ENCODE assay signal across 1 cellular context in the genomic region with DNA sequence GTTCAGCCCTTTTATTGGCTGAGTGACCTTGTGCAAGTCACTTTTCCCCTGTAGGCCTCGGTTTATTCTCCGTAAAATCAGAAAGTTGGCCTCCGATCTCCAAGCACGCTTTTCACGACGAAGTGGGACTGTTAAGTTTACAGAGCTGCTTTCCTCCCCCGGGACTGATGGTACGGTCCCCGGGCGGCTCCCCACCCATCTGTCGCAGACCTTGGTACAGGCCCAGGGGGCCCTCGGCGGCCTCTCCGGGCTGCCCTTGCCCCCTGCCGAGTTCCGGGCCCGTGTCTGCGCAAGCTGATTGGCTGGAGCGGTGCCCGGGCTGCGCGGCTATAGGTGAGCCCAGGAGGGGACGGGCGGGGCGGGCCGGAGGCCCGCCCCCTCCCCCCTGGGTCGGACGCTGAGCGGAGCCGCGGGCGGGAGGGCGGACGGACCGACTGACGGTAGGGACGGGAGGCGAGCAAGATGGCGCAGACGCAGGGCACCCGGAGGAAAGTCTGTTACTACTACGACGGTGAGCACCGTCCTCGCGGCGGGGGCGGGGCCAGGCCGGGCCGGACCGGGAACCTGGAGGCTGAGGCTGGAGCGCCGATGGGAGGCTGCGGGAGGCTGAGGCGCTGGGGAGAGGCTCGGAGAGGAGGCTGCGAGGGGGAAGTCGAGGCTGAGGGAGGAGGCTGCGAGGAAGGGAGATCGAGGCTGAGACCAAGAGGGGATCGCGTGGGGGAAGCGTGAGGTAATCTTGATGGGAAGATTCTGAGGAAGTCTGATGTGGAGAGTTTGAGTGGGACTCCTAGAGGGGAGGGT.
TF ChIP-seq lines count a peak whose summit lies in the region.

A gene (plus strand): TSS at position 376 of the 801 bp plus-strand sequence. CDS start 87 bp downstream, at position 463.

TF ChIP-seq in K562, 482 proteins besides CTCF, POLR2A, EP300 and RAD21 (continued from another document and continues in another):
- TF ChIP-seq, protein P1, sequence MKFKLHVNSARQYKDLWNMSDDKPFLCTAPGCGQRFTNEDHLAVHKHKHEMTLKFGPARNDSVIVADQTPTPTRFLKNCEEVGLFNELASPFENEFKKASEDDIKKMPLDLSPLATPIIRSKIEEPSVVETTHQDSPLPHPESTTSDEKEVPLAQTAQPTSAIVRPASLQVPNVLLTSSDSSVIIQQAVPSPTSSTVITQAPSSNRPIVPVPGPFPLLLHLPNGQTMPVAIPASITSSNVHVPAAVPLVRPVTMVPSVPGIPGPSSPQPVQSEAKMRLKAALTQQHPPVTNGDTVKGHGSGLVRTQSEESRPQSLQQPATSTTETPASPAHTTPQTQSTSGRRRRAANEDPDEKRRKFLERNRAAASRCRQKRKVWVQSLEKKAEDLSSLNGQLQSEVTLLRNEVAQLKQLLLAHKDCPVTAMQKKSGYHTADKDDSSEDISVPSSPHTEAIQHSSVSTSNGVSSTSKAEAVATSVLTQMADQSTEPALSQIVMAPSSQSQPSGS (CRISPR knock-in tag; IDR thresholded peaks at IDR 0.05), result no peak; the same call in 1 of the 2 replicates
- TF ChIP-seq ZNF41 (CRISPR knock-in tag; conservative IDR thresholded peaks at IDR 0.05), result no peak
- no peak; the same call in 1 of the 2 replicates for TF ChIP-seq HOXB6 (CRISPR knock-in tag; IDR thresholded peaks at IDR 0.05; ENCODE audit: borderline replicate concordance)
- TF ChIP-seq GABPB1 (CRISPR knock-in tag; IDR thresholded peaks at IDR 0.05), result peak; percentile 86
- peak; percentile 97 for TF ChIP-seq MBD2 (IDR thresholded peaks at IDR 0.05; ENCODE audit: borderline replicate concordance, low read depth)
- TF ChIP-seq, protein P2, sequence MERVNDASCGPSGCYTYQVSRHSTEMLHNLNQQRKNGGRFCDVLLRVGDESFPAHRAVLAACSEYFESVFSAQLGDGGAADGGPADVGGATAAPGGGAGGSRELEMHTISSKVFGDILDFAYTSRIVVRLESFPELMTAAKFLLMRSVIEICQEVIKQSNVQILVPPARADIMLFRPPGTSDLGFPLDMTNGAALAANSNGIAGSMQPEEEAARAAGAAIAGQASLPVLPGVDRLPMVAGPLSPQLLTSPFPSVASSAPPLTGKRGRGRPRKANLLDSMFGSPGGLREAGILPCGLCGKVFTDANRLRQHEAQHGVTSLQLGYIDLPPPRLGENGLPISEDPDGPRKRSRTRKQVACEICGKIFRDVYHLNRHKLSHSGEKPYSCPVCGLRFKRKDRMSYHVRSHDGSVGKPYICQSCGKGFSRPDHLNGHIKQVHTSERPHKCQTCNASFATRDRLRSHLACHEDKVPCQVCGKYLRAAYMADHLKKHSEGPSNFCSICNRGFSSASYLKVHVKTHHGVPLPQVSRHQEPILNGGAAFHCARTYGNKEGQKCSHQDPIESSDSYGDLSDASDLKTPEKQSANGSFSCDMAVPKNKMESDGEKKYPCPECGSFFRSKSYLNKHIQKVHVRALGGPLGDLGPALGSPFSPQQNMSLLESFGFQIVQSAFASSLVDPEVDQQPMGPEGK (CRISPR knock-in tag; IDR thresholded peaks at IDR 0.05; ENCODE audit: borderline replicate concordance), result 0 out of 2 replicates have a peak, but pooled peaks have one; percentile 29
- TF ChIP-seq ZKSCAN1 (IDR thresholded peaks at IDR 0.05; ENCODE audit: low read depth, low read length), result no peak
- no peak for TF ChIP-seq JUNB (CRISPR knock-in tag; conservative IDR thresholded peaks at IDR 0.05)
- no peak for TF ChIP-seq GATAD2B (IDR thresholded peaks at IDR 0.05; ENCODE audit: borderline replicate concordance)
- peak; percentile 93 for TF ChIP-seq CHD1 (IDR thresholded peaks at IDR 0.05; ENCODE audit: low read length)
- TF ChIP-seq, protein P3, sequence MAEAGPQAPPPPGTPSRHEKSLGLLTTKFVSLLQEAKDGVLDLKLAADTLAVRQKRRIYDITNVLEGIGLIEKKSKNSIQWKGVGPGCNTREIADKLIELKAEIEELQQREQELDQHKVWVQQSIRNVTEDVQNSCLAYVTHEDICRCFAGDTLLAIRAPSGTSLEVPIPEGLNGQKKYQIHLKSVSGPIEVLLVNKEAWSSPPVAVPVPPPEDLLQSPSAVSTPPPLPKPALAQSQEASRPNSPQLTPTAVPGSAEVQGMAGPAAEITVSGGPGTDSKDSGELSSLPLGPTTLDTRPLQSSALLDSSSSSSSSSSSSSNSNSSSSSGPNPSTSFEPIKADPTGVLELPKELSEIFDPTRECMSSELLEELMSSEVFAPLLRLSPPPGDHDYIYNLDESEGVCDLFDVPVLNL (CRISPR knock-in tag; IDR thresholded peaks at IDR 0.05; ENCODE audit: low read depth), result no peak
- no peak for TF ChIP-seq XRCC4 (IDR thresholded peaks at IDR 0.05; ENCODE audit: extremely low read depth, insufficient read depth, insufficient read length)
- TF ChIP-seq, protein P4, sequence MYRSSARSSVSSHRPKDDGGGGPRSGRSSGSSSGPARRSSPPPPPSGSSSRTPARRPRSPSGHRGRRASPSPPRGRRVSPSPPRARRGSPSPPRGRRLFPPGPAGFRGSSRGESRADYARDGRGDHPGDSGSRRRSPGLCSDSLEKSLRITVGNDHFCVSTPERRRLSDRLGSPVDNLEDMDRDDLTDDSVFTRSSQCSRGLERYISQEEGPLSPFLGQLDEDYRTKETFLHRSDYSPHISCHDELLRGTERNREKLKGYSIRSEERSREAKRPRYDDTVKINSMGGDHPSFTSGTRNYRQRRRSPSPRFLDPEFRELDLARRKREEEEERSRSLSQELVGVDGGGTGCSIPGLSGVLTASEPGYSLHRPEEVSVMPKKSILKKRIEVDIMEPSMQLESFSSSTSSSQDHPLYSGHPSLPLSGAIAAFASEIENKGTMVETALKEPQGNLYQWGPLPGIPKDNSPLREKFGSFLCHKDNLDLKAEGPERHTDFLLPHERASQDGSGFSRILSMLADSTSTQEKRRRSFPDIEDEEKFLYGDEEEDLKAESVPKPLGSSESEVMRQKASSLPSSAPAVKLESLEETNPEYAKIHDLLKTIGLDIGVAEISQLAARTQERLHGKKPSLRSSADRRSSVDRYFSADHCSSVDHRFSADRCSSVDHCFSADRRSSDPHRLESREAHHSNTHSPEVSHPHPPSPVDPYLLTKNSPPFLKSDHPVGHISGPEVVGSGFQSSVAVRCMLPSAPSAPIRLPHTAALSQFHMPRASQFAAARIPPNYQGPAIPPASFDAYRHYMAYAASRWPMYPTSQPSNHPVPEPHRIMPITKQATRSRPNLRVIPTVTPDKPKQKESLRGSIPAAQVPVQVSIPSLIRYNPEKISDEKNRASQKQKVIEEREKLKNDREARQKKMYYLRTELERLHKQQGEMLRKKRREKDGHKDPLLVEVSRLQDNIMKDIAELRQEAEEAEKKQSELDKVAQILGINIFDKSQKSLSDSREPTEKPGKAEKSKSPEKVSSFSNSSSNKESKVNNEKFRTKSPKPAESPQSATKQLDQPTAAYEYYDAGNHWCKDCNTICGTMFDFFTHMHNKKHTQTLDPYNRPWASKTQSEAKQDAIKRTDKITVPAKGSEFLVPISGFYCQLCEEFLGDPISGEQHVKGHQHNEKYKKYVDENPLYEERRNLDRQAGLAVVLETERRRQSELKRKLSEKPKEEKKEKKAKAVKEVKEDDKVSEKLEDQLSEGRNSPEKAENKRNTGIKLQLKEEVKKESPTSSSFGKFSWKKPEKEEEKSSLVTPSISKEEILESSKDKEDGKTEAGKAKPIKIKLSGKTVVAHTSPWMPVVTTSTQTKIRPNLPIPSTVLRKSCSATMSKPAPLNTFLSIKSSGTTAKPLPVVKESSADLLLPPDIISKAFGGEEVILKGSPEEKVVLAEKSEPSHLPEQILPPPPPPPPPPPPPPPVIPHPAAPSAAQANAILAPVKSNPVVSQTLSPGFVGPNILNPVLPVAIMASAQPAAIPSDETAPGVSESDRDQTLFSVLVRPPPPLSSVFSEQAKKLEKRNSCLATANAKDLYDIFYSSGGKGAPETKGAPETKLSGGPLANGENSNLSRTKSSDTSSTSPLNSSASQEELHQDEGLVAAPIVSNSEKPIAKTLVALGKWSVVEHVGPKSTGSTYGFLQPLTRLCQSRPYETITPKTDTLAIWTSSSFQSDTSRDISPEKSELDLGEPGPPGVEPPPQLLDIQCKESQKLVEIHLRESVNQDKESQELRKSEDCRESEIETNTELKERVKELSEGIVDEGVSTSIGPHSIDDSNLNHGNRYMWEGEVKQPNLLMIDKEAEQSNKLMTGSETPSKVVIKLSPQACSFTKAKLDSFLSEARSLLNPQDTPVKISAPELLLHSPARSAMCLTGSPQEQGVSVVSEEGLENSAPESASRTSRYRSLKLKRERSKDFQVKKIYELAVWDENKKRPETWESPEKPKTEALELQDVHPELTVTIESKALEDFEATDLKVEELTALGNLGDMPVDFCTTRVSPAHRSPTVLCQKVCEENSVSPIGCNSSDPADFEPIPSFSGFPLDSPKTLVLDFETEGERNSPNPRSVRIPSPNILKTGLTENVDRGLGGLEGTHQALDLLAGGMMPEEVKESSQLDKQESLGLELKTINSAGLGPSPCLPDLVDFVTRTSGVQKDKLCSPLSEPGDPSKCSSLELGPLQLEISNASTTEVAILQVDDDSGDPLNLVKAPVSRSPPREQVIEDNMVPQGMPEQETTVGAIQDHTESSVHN (IDR thresholded peaks at IDR 0.05; ENCODE audit: borderline replicate concordance in 1 of 2, low read depth in 1 of 2), result no peak
- TF ChIP-seq ZBTB7A (IDR thresholded peaks at IDR 0.05; ENCODE audit: borderline replicate concordance, control insufficient read depth, low read depth, low read length), result no peak; the same call in 1 of the 2 replicates
- TF ChIP-seq POLR2AphosphoS2 (IDR thresholded peaks at IDR 0.05; ENCODE audit: low read length), result no peak
- TF ChIP-seq, protein P5, sequence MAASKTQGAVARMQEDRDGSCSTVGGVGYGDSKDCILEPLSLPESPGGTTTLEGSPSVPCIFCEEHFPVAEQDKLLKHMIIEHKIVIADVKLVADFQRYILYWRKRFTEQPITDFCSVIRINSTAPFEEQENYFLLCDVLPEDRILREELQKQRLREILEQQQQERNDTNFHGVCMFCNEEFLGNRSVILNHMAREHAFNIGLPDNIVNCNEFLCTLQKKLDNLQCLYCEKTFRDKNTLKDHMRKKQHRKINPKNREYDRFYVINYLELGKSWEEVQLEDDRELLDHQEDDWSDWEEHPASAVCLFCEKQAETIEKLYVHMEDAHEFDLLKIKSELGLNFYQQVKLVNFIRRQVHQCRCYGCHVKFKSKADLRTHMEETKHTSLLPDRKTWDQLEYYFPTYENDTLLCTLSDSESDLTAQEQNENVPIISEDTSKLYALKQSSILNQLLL (CRISPR knock-in tag; IDR thresholded peaks at IDR 0.05; ENCODE audit: borderline replicate concordance), result no peak
- TF ChIP-seq GTF2A2 (tag; IDR thresholded peaks at IDR 0.05), result no peak
- peak; percentile 97 for TF ChIP-seq RBFOX2 (IDR thresholded peaks at IDR 0.05; ENCODE audit: low read depth, low read length)
- TF ChIP-seq, protein P6, sequence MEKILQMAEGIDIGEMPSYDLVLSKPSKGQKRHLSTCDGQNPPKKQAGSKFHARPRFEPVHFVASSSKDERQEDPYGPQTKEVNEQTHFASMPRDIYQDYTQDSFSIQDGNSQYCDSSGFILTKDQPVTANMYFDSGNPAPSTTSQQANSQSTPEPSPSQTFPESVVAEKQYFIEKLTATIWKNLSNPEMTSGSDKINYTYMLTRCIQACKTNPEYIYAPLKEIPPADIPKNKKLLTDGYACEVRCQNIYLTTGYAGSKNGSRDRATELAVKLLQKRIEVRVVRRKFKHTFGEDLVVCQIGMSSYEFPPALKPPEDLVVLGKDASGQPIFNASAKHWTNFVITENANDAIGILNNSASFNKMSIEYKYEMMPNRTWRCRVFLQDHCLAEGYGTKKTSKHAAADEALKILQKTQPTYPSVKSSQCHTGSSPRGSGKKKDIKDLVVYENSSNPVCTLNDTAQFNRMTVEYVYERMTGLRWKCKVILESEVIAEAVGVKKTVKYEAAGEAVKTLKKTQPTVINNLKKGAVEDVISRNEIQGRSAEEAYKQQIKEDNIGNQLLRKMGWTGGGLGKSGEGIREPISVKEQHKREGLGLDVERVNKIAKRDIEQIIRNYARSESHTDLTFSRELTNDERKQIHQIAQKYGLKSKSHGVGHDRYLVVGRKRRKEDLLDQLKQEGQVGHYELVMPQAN (IDR thresholded peaks at IDR 0.05; ENCODE audit: borderline replicate concordance), result peak; percentile 78
- TF ChIP-seq ESRRA (IDR thresholded peaks at IDR 0.05; ENCODE audit: borderline replicate concordance, low read depth), result peak; percentile 47
- TF ChIP-seq HDGF (IDR thresholded peaks at IDR 0.05), result 0 out of 2 replicates have a peak, but pooled peaks have one; percentile 32
- TF ChIP-seq, protein P7, sequence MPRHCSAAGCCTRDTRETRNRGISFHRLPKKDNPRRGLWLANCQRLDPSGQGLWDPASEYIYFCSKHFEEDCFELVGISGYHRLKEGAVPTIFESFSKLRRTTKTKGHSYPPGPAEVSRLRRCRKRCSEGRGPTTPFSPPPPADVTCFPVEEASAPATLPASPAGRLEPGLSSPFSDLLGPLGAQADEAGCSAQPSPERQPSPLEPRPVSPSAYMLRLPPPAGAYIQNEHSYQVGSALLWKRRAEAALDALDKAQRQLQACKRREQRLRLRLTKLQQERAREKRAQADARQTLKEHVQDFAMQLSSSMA (CRISPR knock-in tag; IDR thresholded peaks at IDR 0.05), result 0 out of 2 replicates have a peak, but pooled peaks have one; percentile 35
- TF ChIP-seq ZNF79 (CRISPR knock-in tag; IDR thresholded peaks at IDR 0.05; ENCODE audit: low read depth), result no peak
- TF ChIP-seq TCF3 (CRISPR knock-in tag; IDR thresholded peaks at IDR 0.05), result no peak
- TF ChIP-seq MTA1 (IDR thresholded peaks at IDR 0.05; ENCODE audit: borderline replicate concordance), result peak; percentile 74
- TF ChIP-seq, protein P8, sequence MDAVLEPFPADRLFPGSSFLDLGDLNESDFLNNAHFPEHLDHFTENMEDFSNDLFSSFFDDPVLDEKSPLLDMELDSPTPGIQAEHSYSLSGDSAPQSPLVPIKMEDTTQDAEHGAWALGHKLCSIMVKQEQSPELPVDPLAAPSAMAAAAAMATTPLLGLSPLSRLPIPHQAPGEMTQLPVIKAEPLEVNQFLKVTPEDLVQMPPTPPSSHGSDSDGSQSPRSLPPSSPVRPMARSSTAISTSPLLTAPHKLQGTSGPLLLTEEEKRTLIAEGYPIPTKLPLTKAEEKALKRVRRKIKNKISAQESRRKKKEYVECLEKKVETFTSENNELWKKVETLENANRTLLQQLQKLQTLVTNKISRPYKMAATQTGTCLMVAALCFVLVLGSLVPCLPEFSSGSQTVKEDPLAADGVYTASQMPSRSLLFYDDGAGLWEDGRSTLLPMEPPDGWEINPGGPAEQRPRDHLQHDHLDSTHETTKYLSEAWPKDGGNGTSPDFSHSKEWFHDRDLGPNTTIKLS (IDR thresholded peaks at IDR 0.05; ENCODE audit: borderline replicate concordance, low read depth), result peak; percentile 42; the same call in 1 of the 2 replicates
- TF ChIP-seq, protein P9, sequence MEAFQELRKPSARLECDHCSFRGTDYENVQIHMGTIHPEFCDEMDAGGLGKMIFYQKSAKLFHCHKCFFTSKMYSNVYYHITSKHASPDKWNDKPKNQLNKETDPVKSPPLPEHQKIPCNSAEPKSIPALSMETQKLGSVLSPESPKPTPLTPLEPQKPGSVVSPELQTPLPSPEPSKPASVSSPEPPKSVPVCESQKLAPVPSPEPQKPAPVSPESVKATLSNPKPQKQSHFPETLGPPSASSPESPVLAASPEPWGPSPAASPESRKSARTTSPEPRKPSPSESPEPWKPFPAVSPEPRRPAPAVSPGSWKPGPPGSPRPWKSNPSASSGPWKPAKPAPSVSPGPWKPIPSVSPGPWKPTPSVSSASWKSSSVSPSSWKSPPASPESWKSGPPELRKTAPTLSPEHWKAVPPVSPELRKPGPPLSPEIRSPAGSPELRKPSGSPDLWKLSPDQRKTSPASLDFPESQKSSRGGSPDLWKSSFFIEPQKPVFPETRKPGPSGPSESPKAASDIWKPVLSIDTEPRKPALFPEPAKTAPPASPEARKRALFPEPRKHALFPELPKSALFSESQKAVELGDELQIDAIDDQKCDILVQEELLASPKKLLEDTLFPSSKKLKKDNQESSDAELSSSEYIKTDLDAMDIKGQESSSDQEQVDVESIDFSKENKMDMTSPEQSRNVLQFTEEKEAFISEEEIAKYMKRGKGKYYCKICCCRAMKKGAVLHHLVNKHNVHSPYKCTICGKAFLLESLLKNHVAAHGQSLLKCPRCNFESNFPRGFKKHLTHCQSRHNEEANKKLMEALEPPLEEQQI (IDR thresholded peaks at IDR 0.05), result peak; percentile 97
- no peak for TF ChIP-seq SMAD3 (CRISPR knock-in tag; conservative IDR thresholded peaks at IDR 0.05)
- TF ChIP-seq PCBP1 (IDR thresholded peaks at IDR 0.05; ENCODE audit: low read depth, low read length, poor library complexity, severe bottlenecking), result peak; percentile 97
